ENCODE assay signal across 30 cellular contexts in genomic region chr9:98206754-98207153, GRCh38.
"Had no signal": no experiment of that assay in that cellular context is flagged by ENCODE, and none has a peak within 500 bp of the region (broad histone marks: within the 10 kb centered on the region; RNA-seq: fewer than 3 reads in every experiment).

No MANE protein-coding gene starts in this region.

- DNase-seq: activated CD4-positive, alpha-beta T cell treated with anti-CD3 and anti-CD28 coated beads for 36 hours; activated CD4-positive, alpha-beta T cell treated with anti-CD3 and anti-CD28 coated beads, Interleukin-2, amount 10 ng/mL, durations not matched to agents 7 days and 5 days; activated CD4-positive, alpha-beta T cell treated with anti-CD3 and anti-CD28 coated beads, Interleukin-2, amount 50 U/mL, for 48 hours; activated CD8-positive, alpha-beta T cell treated with anti-CD3 and anti-CD28 coated beads, Interleukin-2, amount 10 ng/mL, durations not matched to agents 7 days and 5 days; activated gamma-delta T cell treated with Interleukin-2 at 50 U/mL for 16 hours; activated naive CD4-positive, alpha-beta T cell treated with anti-CD3 and anti-CD28 coated beads for 36 hours; activated naive CD8-positive, alpha-beta T cell treated with anti-CD3 and anti-CD28 coated beads, Interleukin-2, amount 50 U/mL, for 24 hours; activated T-cell treated with anti-CD3 and anti-CD28 coated beads, Interleukin-2, amount 50 U/mL, for 4 hours; brain microvascular endothelial cell; Karpas-422; KBM-7; MG63; NCI-H1048; NCI-H1105 treated with DMSO at 0.1 percent for 48 hours; NCI-H1436; NCI-H1694; NCI-H1930; NCI-H2081 treated with DMSO at 0.1 percent for 48 hours; NCI-H226; NCI-H446 treated with DMSO at 0.1 percent for 48 hours; NCI-H748 treated with DMSO at 0.1 percent for 48 hours; NK-92 treated with Interleukin-12 subunit alpha and Interleukin-12 subunit beta, amount 100 ng/mL, for 24 hours; PC-3; Peyer's patch; Right ventricle myocardium superior; RPMI8226; SW 1271; T1000; WERI-Rb-1 had no signal

- ATAC-seq: activated CD4-positive, alpha-beta T cell treated with anti-CD3 and anti-CD28 coated beads for 36 hours; activated CD8-positive, alpha-beta T cell treated with anti-CD3 and anti-CD28 coated beads, Interleukin-2, amount 10 ng/mL, durations not matched to agents 7 days and 5 days; activated naive CD8-positive, alpha-beta T cell treated with anti-CD3 and anti-CD28 coated beads, Interleukin-2, amount 50 U/mL, for 24 hours; activated T-cell treated with anti-CD3 and anti-CD28 coated beads, Interleukin-2, amount 50 U/mL, for 4 hours; PC-3 had no signal

- H3K4me3 ChIP-seq: cardiac muscle cell, MG63, Peyer's patch had no signal

- H3K27me3 ChIP-seq: brain microvascular endothelial cell, cardiac muscle cell, MG63, Peyer's patch had no signal

- H3K27ac ChIP-seq: brain microvascular endothelial cell, cardiac muscle cell, Peyer's patch, WERI-Rb-1 had no signal

- H3K36me3 ChIP-seq: cardiac muscle cell, WERI-Rb-1 had no signal

- H3K9me3 ChIP-seq: MG63, Peyer's patch had no signal
